Comparison of ENCODE assay signal across 8 cellular contexts in the genomic region with DNA sequence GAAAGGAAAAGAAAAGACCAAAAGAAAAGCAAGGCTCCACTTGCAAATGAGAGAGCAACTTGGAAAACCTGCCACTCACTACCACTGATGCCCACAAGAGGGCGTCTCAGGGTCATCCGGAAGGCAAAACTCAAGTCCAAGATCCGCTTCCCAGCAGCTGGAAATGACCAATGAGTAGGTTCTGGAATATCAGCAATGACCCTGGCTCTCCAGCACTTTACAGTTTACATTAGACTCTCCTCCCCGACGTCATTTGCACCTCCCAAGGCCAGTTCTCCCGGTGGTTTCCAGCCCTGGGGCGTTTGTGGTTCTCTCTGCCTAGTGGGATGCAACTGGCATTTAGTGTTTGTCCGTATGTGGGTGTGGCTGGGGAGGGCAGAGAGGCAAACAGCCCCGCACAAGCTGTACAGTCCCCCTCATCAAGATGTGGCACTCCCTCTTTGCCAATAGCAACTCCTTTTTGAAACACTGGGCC.
DNase-seq lines count a peak whose midpoint lies in the region; ATAC-seq and FAIRE-seq lines count a peak whose summit lies in the region.

No MANE protein-coding gene starts in this region.

- ATAC-seq in left lobe of liver (peak; percentile 96), GM18907 (IDR thresholded peaks at IDR 0.05; ENCODE audit: unreplicated experiment) (no peak)

- FAIRE-seq in TTC549 (lab: Jason Lieb, UNC) = peak; percentile 84

- DNase-seq in NCI-H1417 (lab: John Stamatoyannopoulos, UW) (peak; percentile 38 to 82 (median 54)), NCI-H1417 treated with DMSO at 0.1 percent for 48 hours (lab: John Stamatoyannopoulos, UW) (no peak), NCI-H1105 treated with DMSO at 0.1 percent for 48 hours (lab: John Stamatoyannopoulos, UW) (peak; percentile 18), dedifferentiated amniotic fluid mesenchymal stem cell (ENCODE audit: extremely low spot score) (peak; percentile 75), left lobe of liver (ENCODE audit: low spot score) (peak; percentile 83)
- peak; percentile 33 for DNase-seq in stimulated activated CD4-positive, alpha-beta T cell treated with anti-CD3 and anti-CD28 coated beads, Interleukin-4, amount 100 ng/mL, for 24 hours
